8 cellular contexts compared by ENCODE assay signal in genomic region chr12:40325349-40325960, GRCh38.
DNase-seq lines count a peak whose midpoint lies in the region; ATAC-seq, FAIRE-seq and TF ChIP-seq lines count a peak whose summit lies in the region.

No MANE protein-coding gene starts in this region.

- no peaks in the 10 kb centered on the region for H3K79me2 ChIP-seq in osteoblast (ENCODE audit: insufficient read depth, low read length)

- TF ChIP-seq CTCF in CD14-positive monocyte (IDR thresholded peaks at IDR 0.05) (peak; percentile 34), osteoblast (IDR thresholded peaks at IDR 0.05; ENCODE audit: extremely low read depth, low read depth, low read length) (peak; percentile 76)

- H2AFZ ChIP-seq in osteoblast (ENCODE audit: low read length), result peak overlapping the region; percentile 64

- H3K4me2 ChIP-seq in osteoblast (ENCODE audit: insufficient read depth, low read length), result peak overlapping the region; percentile 28

- ATAC-seq in HG03432 (IDR thresholded peaks at IDR 0.05; ENCODE audit: unreplicated experiment) (peak; percentile 93), GM19463 (IDR thresholded peaks at IDR 0.05; ENCODE audit: unreplicated experiment) (no peak)
- ATAC-seq in activated T-cell treated with anti-CD3 and anti-CD28 coated beads, Interleukin-2, amount 50 U/mL, for 4 hours, result no peak

- H3K9me3 ChIP-seq in osteoblast (ENCODE audit: low read depth, low read length), result no peaks in the 10 kb centered on the region

- H3K27me3 Mint-ChIP-seq in CD14-positive monocyte (ENCODE audit: low read depth in 3 of 3), result no peaks in the 10 kb centered on the region
- no peaks in the 10 kb centered on the region for H3K27me3 Mint-ChIP-seq in activated T-cell treated with anti-CD3 and anti-CD28 coated beads, Interleukin-2, amount 50 U/mL, for 4 hours (ENCODE audit: low read depth)

- H3K27ac ChIP-seq in osteoblast (ENCODE audit: low read depth, low read length), result no peak overlapping the region

- H4K20me1 ChIP-seq in osteoblast (ENCODE audit: insufficient read depth, low read length), result no peaks in the 10 kb centered on the region

- no peak overlapping the region for H3K4me3 Mint-ChIP-seq in CD14-positive monocyte
- no peak overlapping the region for H3K4me3 Mint-ChIP-seq in activated T-cell treated with anti-CD3 and anti-CD28 coated beads, Interleukin-2, amount 50 U/mL, for 4 hours

- DNase-seq in CD14-positive monocyte (ENCODE audit: low spot score), result no peak
- DNase-seq in GM19239 (ENCODE audit: insufficient read length, low spot score), result no peak
- peak; percentile 74 for DNase-seq in NCI-H69 (lab: John Stamatoyannopoulos, UW)
- DNase-seq in cerebellar cortex (ENCODE audit: low spot score), result peak; percentile 68
- peak; percentile 70 for DNase-seq in osteoblast (ENCODE audit: insufficient read length, low spot score, missing footprints)
- no peak for DNase-seq in activated T-cell treated with anti-CD3 and anti-CD28 coated beads, Interleukin-2, amount 50 U/mL, for 4 hours

- H3K4me3 ChIP-seq in osteoblast (ENCODE audit: insufficient read depth, low read length), result no peak overlapping the region

- no peaks in the 10 kb centered on the region for H3K4me1 Mint-ChIP-seq in CD14-positive monocyte
- no peaks in the 10 kb centered on the region for H3K4me1 Mint-ChIP-seq in activated T-cell treated with anti-CD3 and anti-CD28 coated beads, Interleukin-2, amount 50 U/mL, for 4 hours (ENCODE audit: low read depth)

- intact Hi-C loops in CD14-positive monocyte (cut with micrococcal nuclease), result no loop called here

- peaks cover 82 to 97% of the 10 kb centered on the region in 2 donors for H3K36me3 Mint-ChIP-seq in CD14-positive monocyte
- no peaks in the 10 kb centered on the region for H3K36me3 Mint-ChIP-seq in activated T-cell treated with anti-CD3 and anti-CD28 coated beads, Interleukin-2, amount 50 U/mL, for 4 hours (ENCODE audit: insufficient read depth)

- no peaks in the 10 kb centered on the region for H3K4me1 ChIP-seq in osteoblast (ENCODE audit: insufficient read depth, low read length)

- H3K27me3 ChIP-seq in osteoblast (ENCODE audit: insufficient read depth, low read length), result no peaks in the 10 kb centered on the region

- no peak overlapping the region for H3K27ac Mint-ChIP-seq in CD14-positive monocyte

- peak; percentile 95 for FAIRE-seq in GM19239 (lab: Jason Lieb, UNC)

- H3K36me3 ChIP-seq in osteoblast (ENCODE audit: insufficient read depth, low read length), result no peaks in the 10 kb centered on the region

- H3K9me3 Mint-ChIP-seq in CD14-positive monocyte, result peaks cover 0 to 17% (median 10%) of the 10 kb centered on the region in 7 donors
- H3K9me3 Mint-ChIP-seq in activated T-cell treated with anti-CD3 and anti-CD28 coated beads, Interleukin-2, amount 50 U/mL, for 4 hours, result no peaks in the 10 kb centered on the region

Comparison
In these comparisons a context has a peak if more than half of its experiments do, and no peak if none do; other contexts are left out.
1. DNase-seq: peak in NCI-H69 (single experiment), cerebellar cortex (single experiment) and osteoblast (single experiment); none in CD14-positive monocyte (single experiment), GM19239 (single experiment) and activated T-cell treated with anti-CD3 and anti-CD28 coated beads, Interleukin-2, amount 50 U/mL, for 4 hours (single experiment).